1 cellular context compared by ENCODE assay signal in the genomic region with DNA sequence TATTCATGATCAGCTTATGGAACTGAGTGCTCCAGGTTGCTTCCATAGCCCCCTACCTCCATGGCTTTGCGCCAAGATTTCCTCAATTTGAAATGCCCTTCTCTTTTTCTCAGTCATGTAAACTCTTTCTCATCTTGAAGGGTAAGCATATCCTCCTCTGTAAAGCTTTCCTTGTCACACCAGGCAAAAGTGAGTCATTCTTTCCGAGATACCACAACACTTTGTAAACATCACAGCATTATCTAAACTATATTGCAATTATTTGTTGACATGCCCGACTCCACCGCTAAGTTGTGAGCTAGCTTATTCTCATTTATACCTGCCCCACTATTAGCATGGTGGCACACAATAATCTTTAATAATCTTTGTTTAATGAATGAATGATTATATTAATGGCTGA.
TF ChIP-seq lines count a peak whose summit lies in the region.

No MANE protein-coding gene starts in this region.

TF ChIP-seq in GM23338, 12 proteins besides CTCF, POLR2A, EP300 and RAD21 (continued from another document):
- TF ChIP-seq, protein P1, sequence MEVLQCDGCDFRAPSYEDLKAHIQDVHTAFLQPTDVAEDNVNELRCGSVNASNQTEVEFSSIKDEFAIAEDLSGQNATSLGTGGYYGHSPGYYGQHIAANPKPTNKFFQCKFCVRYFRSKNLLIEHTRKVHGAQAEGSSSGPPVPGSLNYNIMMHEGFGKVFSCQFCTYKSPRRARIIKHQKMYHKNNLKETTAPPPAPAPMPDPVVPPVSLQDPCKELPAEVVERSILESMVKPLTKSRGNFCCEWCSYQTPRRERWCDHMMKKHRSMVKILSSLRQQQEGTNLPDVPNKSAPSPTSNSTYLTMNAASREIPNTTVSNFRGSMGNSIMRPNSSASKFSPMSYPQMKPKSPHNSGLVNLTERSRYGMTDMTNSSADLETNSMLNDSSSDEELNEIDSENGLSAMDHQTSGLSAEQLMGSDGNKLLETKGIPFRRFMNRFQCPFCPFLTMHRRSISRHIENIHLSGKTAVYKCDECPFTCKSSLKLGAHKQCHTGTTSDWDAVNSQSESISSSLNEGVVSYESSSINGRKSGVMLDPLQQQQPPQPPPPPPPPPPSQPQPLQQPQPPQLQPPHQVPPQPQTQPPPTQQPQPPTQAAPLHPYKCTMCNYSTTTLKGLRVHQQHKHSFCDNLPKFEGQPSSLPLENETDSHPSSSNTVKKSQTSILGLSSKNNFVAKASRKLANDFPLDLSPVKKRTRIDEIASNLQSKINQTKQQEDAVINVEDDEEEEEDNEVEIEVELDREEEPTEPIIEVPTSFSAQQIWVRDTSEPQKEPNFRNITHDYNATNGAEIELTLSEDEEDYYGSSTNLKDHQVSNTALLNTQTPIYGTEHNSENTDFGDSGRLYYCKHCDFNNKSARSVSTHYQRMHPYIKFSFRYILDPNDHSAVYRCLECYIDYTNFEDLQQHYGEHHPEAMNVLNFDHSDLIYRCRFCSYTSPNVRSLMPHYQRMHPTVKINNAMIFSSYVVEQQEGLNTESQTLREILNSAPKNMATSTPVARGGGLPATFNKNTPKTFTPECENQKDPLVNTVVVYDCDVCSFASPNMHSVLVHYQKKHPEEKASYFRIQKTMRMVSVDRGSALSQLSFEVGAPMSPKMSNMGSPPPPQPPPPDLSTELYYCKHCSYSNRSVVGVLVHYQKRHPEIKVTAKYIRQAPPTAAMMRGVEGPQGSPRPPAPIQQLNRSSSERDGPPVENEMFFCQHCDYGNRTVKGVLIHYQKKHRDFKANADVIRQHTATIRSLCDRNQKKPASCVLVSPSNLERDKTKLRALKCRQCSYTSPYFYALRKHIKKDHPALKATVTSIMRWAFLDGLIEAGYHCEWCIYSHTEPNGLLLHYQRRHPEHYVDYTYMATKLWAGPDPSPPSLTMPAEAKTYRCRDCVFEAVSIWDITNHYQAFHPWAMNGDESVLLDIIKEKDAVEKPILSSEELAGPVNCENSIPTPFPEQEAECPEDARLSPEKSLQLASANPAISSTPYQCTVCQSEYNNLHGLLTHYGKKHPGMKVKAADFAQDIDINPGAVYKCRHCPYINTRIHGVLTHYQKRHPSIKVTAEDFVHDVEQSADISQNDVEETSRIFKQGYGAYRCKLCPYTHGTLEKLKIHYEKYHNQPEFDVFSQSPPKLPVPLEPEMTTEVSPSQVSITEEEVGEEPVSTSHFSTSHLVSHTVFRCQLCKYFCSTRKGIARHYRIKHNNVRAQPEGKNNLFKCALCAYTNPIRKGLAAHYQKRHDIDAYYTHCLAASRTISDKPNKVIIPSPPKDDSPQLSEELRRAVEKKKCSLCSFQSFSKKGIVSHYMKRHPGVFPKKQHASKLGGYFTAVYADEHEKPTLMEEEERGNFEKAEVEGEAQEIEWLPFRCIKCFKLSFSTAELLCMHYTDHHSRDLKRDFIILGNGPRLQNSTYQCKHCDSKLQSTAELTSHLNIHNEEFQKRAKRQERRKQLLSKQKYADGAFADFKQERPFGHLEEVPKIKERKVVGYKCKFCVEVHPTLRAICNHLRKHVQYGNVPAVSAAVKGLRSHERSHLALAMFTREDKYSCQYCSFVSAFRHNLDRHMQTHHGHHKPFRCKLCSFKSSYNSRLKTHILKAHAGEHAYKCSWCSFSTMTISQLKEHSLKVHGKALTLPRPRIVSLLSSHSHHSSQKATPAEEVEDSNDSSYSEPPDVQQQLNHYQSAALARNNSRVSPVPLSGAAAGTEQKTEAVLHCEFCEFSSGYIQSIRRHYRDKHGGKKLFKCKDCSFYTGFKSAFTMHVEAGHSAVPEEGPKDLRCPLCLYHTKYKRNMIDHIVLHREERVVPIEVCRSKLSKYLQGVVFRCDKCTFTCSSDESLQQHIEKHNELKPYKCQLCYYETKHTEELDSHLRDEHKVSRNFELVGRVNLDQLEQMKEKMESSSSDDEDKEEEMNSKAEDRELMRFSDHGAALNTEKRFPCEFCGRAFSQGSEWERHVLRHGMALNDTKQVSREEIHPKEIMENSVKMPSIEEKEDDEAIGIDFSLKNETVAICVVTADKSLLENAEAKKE (CRISPR knock-in tag; IDR thresholded peaks at IDR 0.05), result no peak
- TF ChIP-seq NANOG (IDR thresholded peaks at IDR 0.05; ENCODE audit: borderline replicate concordance), result no peak
- TF ChIP-seq ZNF331 (CRISPR knock-in tag; IDR thresholded peaks at IDR 0.05; ENCODE audit: low read depth), result no peak
- TF ChIP-seq ZNF114 (CRISPR knock-in tag; IDR thresholded peaks at IDR 0.05), result no peak
- no peak for TF ChIP-seq JUNB (IDR thresholded peaks at IDR 0.05; ENCODE audit: unreplicated experiment)
TF ChIP-seq in GM23338: peak in this region for 0.
